Comparison of ENCODE assay signal across 21 cellular contexts in genomic region chr5:151496041-151496484, GRCh38. TPM values are rescaled to one million over a fixed set of nuclear protein-coding genes. Genes with fewer than 3 reads are reported as not detected.
DNase-seq lines count a peak whose midpoint lies in the region; ATAC-seq, FAIRE-seq and TF ChIP-seq lines count a peak whose summit lies in the region.
"Had no signal": no experiment of that assay in that cellular context is flagged by ENCODE, and none has a peak within 500 bp of the region (broad histone marks: within the 10 kb centered on the region; RNA-seq: fewer than 3 reads in every experiment).

No MANE protein-coding gene starts in this region.

- H3K27ac ChIP-seq in H9 (ENCODE audit: insufficient read length, low read depth, low read length) (peak overlapping the region; percentile 87), astrocyte (ENCODE audit: low read depth, low read length) (no peak overlapping the region), neural progenitor cell (peak overlapping the region; percentile 61), adrenal gland (no peak overlapping the region), gastrocnemius medialis (no peak overlapping the region)
- H3K27ac ChIP-seq: epithelial cell of prostate, RWPE1, sigmoid colon, upper lobe of left lung had no signal

- H2BK5ac ChIP-seq in H9 (ENCODE audit: insufficient read length, low read length) = no peak overlapping the region

- H4K8ac ChIP-seq in H9 (replicated peaks; ENCODE audit: insufficient read length, low read depth, low read length) = no peak overlapping the region

- H3K4me3 ChIP-seq in astrocyte (ENCODE audit: insufficient read depth, low read depth, low read length) (no peak overlapping the region), neural progenitor cell (peak overlapping the region; percentile 15), adrenal gland (no peak overlapping the region), gastrocnemius medialis (no peak overlapping the region)
- H3K4me3 ChIP-seq: sigmoid colon, upper lobe of left lung had no signal

- no peaks in the 10 kb centered on the region for H3K79me1 ChIP-seq in H9 (ENCODE audit: insufficient read depth, low read depth, low read length, poor library complexity, severe bottlenecking)

- H3K4me2 ChIP-seq in H9 (ENCODE audit: insufficient read depth, insufficient read length, low read length) (peak overlapping the region; percentile 4), astrocyte (ENCODE audit: low read length) (peak overlapping the region; percentile 3), neural progenitor cell (peak overlapping the region; percentile 26)

- no peak overlapping the region for H2BK120ac ChIP-seq in H9 (ENCODE audit: low read depth, low read length, poor library complexity, severe bottlenecking)

- H3K36me3 ChIP-seq in astrocyte (ENCODE audit: insufficient read depth, low read length) (peaks cover 3% of the 10 kb centered on the region), neural progenitor cell (no peaks in the 10 kb centered on the region), adrenal gland (replicated peaks in 1 of 2) (no peaks in the 10 kb centered on the region), gastrocnemius medialis (no peaks in the 10 kb centered on the region)
- H3K36me3 ChIP-seq: sigmoid colon, upper lobe of left lung had no signal

- intact Hi-C loops in adrenal gland (cut with DNase I) (no loop called here), gastrocnemius medialis (cut with DNase I; ENCODE audit: low total_unique reads) (no loop called here), natural killer cell (cut with micrococcal nuclease) (no loop called here)

- H3K4me1 ChIP-seq in H9 (ENCODE audit: insufficient read depth, low read length) (peaks cover 2% of the 10 kb centered on the region; the same call in 1 of the 2 replicates), astrocyte (ENCODE audit: insufficient read depth, low read length) (no peaks in the 10 kb centered on the region), neural progenitor cell (peaks cover 24% of the 10 kb centered on the region), adrenal gland (replicated peaks in 1 of 2) (no peaks in the 10 kb centered on the region), gastrocnemius medialis (peaks cover 0 to 3% of the 10 kb centered on the region in 2 donors)
- H3K4me1 ChIP-seq: sigmoid colon had no signal

- no CpG with 5 or more reads among the region's 14 CpGs for WGBS in H9 (ENCODE audit: extremely low coverage, insufficient read length, low lambda C conversion rate)
- WGBS in adrenal gland, 4 donors = 73 to 76% (median 76%) methylated on average over 14 of the region's 14 CpGs

- no peak overlapping the region for H3K56ac ChIP-seq in H9 (ENCODE audit: insufficient read length, low read depth, low read length)

- H3K9me3 Mint-ChIP-seq in H9 (peaks cover 3 to 6% of the 10 kb centered on the region in 2 experiments; a peak in 4 of 5 replicates), astrocyte (ENCODE audit: unreplicated experiment) (peaks cover 2% of the 10 kb centered on the region), neural progenitor cell (no peaks in the 10 kb centered on the region), natural killer cell (no peaks in the 10 kb centered on the region)
- H3K9me3 Mint-ChIP-seq: activated CD4-positive, alpha-beta memory T cell treated with anti-CD3 and anti-CD28 coated beads for 36 hours had no signal

- H4K91ac ChIP-seq in H9 (ENCODE audit: insufficient read length, low read depth, low read length) = no peak overlapping the region

- H3K36me3 Mint-ChIP-seq in H9 (ENCODE audit: insufficient read depth in 1 of 3, low read depth in 3 of 3) (peaks cover 4 to 17% (median 14%) of the 10 kb centered on the region in 3 experiments), astrocyte (ENCODE audit: low read depth, unreplicated experiment) (no peaks in the 10 kb centered on the region), neural progenitor cell (peaks cover 3% of the 10 kb centered on the region), natural killer cell (no peaks in the 10 kb centered on the region)
- H3K36me3 Mint-ChIP-seq: activated CD4-positive, alpha-beta memory T cell treated with anti-CD3 and anti-CD28 coated beads for 36 hours had no signal

- H2BK20ac ChIP-seq in H9 (ENCODE audit: low read depth, low read length, poor library complexity, severe bottlenecking) = no peak overlapping the region

- peak overlapping the region; percentile 51 to 56; a peak in 4 of 5 replicates for H3K4me3 Mint-ChIP-seq in H9
- no peak overlapping the region for H3K4me3 Mint-ChIP-seq in astrocyte (ENCODE audit: unreplicated experiment)
- H3K4me3 Mint-ChIP-seq in neural progenitor cell = no peak overlapping the region
- no peak overlapping the region for H3K4me3 Mint-ChIP-seq in natural killer cell
- H3K4me3 Mint-ChIP-seq: activated CD4-positive, alpha-beta memory T cell treated with anti-CD3 and anti-CD28 coated beads for 36 hours; naive thymus-derived CD8-positive, alpha-beta T cell had no signal

- H3K79me2 ChIP-seq in H9 (ENCODE audit: insufficient read depth, low read length) (no peaks in the 10 kb centered on the region), astrocyte (ENCODE audit: insufficient read depth, low read length) (no peaks in the 10 kb centered on the region), neural progenitor cell (ENCODE audit: low read depth) (no peaks in the 10 kb centered on the region)

- H3K9me3 ChIP-seq in H9 (ENCODE audit: control insufficient read depth, low read depth, low read length) (no peaks in the 10 kb centered on the region), astrocyte (ENCODE audit: insufficient read depth, low read depth, low read length) (no peaks in the 10 kb centered on the region), neural progenitor cell (ENCODE audit: low read depth) (no peaks in the 10 kb centered on the region), adrenal gland (replicated peaks in 1 of 3) (no peaks in the 10 kb centered on the region), gastrocnemius medialis (no peaks in the 10 kb centered on the region)
- H3K9me3 ChIP-seq: sigmoid colon, upper lobe of left lung had no signal

- no peak overlapping the region for H2BK12ac ChIP-seq in H9 (ENCODE audit: insufficient read length, low read depth, low read length)

- H3K27me3 ChIP-seq in H9 (ENCODE audit: insufficient read depth, low read length) (no peaks in the 10 kb centered on the region), astrocyte (ENCODE audit: insufficient read depth, low read length) (no peaks in the 10 kb centered on the region), neural progenitor cell (no peaks in the 10 kb centered on the region), adrenal gland (no peaks in the 10 kb centered on the region), gastrocnemius medialis (no peaks in the 10 kb centered on the region)
- H3K27me3 ChIP-seq: sigmoid colon, upper lobe of left lung had no signal

- H2AFZ ChIP-seq in H9 (ENCODE audit: low read length) (no peak overlapping the region), astrocyte (ENCODE audit: low read depth, low read length) (peak overlapping the region; percentile 31), neural progenitor cell (replicated peaks) (peak overlapping the region; percentile 54)

- H3K9ac ChIP-seq in H9 (ENCODE audit: extremely low read depth, insufficient read length, low read length) = no peak overlapping the region
- H3K9ac ChIP-seq in astrocyte (ENCODE audit: low read length) = no peak overlapping the region
- no peak overlapping the region for H3K9ac ChIP-seq in neural progenitor cell

- no peak for FAIRE-seq in astrocyte (lab: Jason Lieb, UNC)
- FAIRE-seq: H54 had no signal

- in situ Hi-C loops in gastrocnemius medialis (cut with MboI; ENCODE audit: low sequenced_read_pairs in 4 of 4) = no loop called here

- H4K20me1 ChIP-seq in H9 (ENCODE audit: control insufficient read depth, insufficient read depth, insufficient read length) (no peaks in the 10 kb centered on the region), astrocyte (ENCODE audit: insufficient read depth, low read length) (no peaks in the 10 kb centered on the region), neural progenitor cell (ENCODE audit: low read depth) (no peaks in the 10 kb centered on the region)

- ATAC-seq in gastrocnemius medialis (no peak), natural killer cell (no peak)
- ATAC-seq: left colon; naive thymus-derived CD8-positive, alpha-beta T cell had no signal

- peak overlapping the region; percentile 18 for H3K18ac ChIP-seq in H9 (ENCODE audit: insufficient read length, low read depth, low read length)

- DNase-seq in H9 (peak; percentile 83), astrocyte (ENCODE audit: low read depth) (peak; percentile 21), iPS DF 19.7 (ENCODE audit: low read depth, low spot score) (peak; percentile 80), neural progenitor cell (ENCODE audit: low spot score) (peak; percentile 79), adrenal gland (no peak), gastrocnemius medialis (no peak), natural killer cell (no peak)
- DNase-seq: activated CD4-positive, alpha-beta memory T cell treated with anti-CD3 and anti-CD28 coated beads for 36 hours; activated effector memory CD4-positive, alpha-beta T cell treated with Interleukin-2 at 50 U/mL for 16 hours; GDM1; left colon; naive thymus-derived CD8-positive, alpha-beta T cell; NCI-H1092; NCI-H1930; posterior cingulate gyrus; sigmoid colon; T1000; upper lobe of left lung had no signal

- TF ChIP-seq POLR2A in adrenal gland (IDR thresholded peaks at IDR 0.05) (no peak), gastrocnemius medialis (IDR thresholded peaks at IDR 0.05) (no peak)

- no peak overlapping the region for H2BK15ac ChIP-seq in H9 (ENCODE audit: low read depth, low read length)

- no peak overlapping the region for H3K23ac ChIP-seq in H9 (ENCODE audit: insufficient read length, low read depth, low read length)

- peak overlapping the region; percentile 95 to 98 (median 97) for H3K27ac Mint-ChIP-seq in H9
- H3K27ac Mint-ChIP-seq in astrocyte (ENCODE audit: unreplicated experiment) = no peak overlapping the region
- no peak overlapping the region for H3K27ac Mint-ChIP-seq in neural progenitor cell
- no peak overlapping the region for H3K27ac Mint-ChIP-seq in natural killer cell
- H3K27ac Mint-ChIP-seq: activated CD4-positive, alpha-beta memory T cell treated with anti-CD3 and anti-CD28 coated beads for 36 hours; naive thymus-derived CD8-positive, alpha-beta T cell had no signal

- no peak overlapping the region for H4K5ac ChIP-seq in H9 (ENCODE audit: insufficient read length, low read depth, low read length)

- H3K14ac ChIP-seq in H9 (ENCODE audit: insufficient read depth, low read length) = no peak overlapping the region; the same call in 1 of the 2 replicates

- peaks cover 18% of the 10 kb centered on the region for H3F3A ChIP-seq in neural progenitor cell (ENCODE audit: low read depth)

- H3K4me1 Mint-ChIP-seq in H9 (peaks cover 45 to 51% of the 10 kb centered on the region in 2 experiments), astrocyte (ENCODE audit: low read depth, unreplicated experiment) (peaks cover 11% of the 10 kb centered on the region), neural progenitor cell (peaks cover 7% of the 10 kb centered on the region), natural killer cell (peaks cover 5 to 7% of the 10 kb centered on the region in 2 donors)

- no peak overlapping the region for H3T11ph ChIP-seq in H9 (ENCODE audit: low read length)

- H3K23me2 ChIP-seq in H9 (ENCODE audit: insufficient read length, low read depth, low read length, poor library complexity, severe bottlenecking) = no peaks in the 10 kb centered on the region

- H2AK5ac ChIP-seq in H9 (ENCODE audit: insufficient read length, low read length) = no peak overlapping the region

- H3K27me3 Mint-ChIP-seq in H9 (ENCODE audit: low read depth) = no peaks in the 10 kb centered on the region
- H3K27me3 Mint-ChIP-seq in astrocyte (ENCODE audit: low read depth, unreplicated experiment) = peaks cover 4% of the 10 kb centered on the region
- no peaks in the 10 kb centered on the region for H3K27me3 Mint-ChIP-seq in neural progenitor cell (ENCODE audit: insufficient read depth, low read depth)
- H3K27me3 Mint-ChIP-seq in natural killer cell (ENCODE audit: low read depth in 2 of 2) = no peaks in the 10 kb centered on the region
- H3K27me3 Mint-ChIP-seq: activated CD4-positive, alpha-beta memory T cell treated with anti-CD3 and anti-CD28 coated beads for 36 hours; naive thymus-derived CD8-positive, alpha-beta T cell had no signal

- TF ChIP-seq CTCF in H9 (conservative IDR thresholded peaks at IDR 0.05) (no peak), astrocyte (IDR thresholded peaks at IDR 0.05; ENCODE audit: insufficient read depth, low read depth, low read length) (no peak), neural progenitor cell (IDR thresholded peaks at IDR 0.05) (no peak), adrenal gland (IDR thresholded peaks at IDR 0.05) (no peak), gastrocnemius medialis (IDR thresholded peaks at IDR 0.05 in 4 of 5, conservative IDR thresholded peaks at IDR 0.05 in 1 of 5) (no peak), natural killer cell (IDR thresholded peaks at IDR 0.05) (no peak)

- H3K4ac ChIP-seq in H9 (ENCODE audit: low read depth, low read length) = no peak overlapping the region

RNA-seq across cellular contexts. Expression of gene SLC36A1, which starts 48.7 kb away (rescaled TPM):
- 14.1 and 15.0 TPM in 2 replicates for total RNA-seq in H9 (2021)
- total RNA-seq in astrocyte = 6.0 and 6.4 TPM in 2 replicates
- 7.8 and 8.4 TPM in 2 replicates for total RNA-seq in neural progenitor cell (ENCODE audit: low replicate concordance)
- total RNA-seq in adrenal gland = 10 to 100 TPM in 5 of 8 donors, 1 to 10 TPM in 3; 6.9 to 15.4 (median 10.7) TPM
- 1 to 10 TPM; 3.0 to 8.2 (median 6.4) TPM for polyA plus RNA-seq in adrenal gland
- total RNA-seq in gastrocnemius medialis = 10 to 100 TPM in 2 of 4 donors, 1 to 10 TPM in 2; 4.6 to 14.7 (median 8.5) TPM
- total RNA-seq in natural killer cell = 10 to 100 TPM; 10.9 to 16.1 (median 13.0) TPM

Comparison
In these comparisons a context has a peak if more than half of its experiments do, and no peak if none do; other contexts are left out.
1. DNase-seq: peak in H9 (single experiment), astrocyte (single experiment), iPS DF 19.7 (single experiment) and neural progenitor cell (single experiment); none in adrenal gland (0 of 7), gastrocnemius medialis (0 of 2) and natural killer cell (single experiment).
2. H3K27ac ChIP-seq: peak in H9 (single experiment) and neural progenitor cell (single experiment); none in astrocyte (single experiment), adrenal gland (0 of 5) and gastrocnemius medialis (0 of 4).
3. H3K27ac Mint-ChIP-seq: peak in H9 (3 of 3); none in astrocyte (single experiment), neural progenitor cell (single experiment) and natural killer cell (0 of 2).
4. H3K4me3 Mint-ChIP-seq: peak in H9 (2 of 2); none in astrocyte (single experiment), neural progenitor cell (single experiment) and natural killer cell (single experiment).
5. Peak in every context shown above with its lines, with median percentiles within 50 percentile points of each other: H3K4me2 ChIP-seq.